ENCODE assay signal across 1 cellular context in the genomic region with DNA sequence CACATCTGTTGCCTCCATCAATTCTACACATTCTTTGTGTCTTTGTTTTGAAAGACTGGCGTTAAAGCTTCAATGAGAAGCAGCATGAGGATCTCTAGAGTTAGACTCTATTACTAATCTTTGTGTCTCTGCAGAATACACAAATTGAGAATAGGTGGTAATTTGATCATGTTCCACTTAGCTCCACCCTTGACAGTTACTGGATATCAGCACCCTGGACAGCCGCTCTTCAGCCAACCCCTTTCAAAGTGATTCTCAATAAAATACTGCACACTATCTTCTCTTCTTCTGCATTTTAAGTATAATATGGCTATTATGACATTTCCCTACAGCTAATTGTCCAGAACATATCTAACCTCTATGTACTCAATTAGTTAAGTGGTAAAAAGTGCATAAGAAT.
TF ChIP-seq lines count a peak whose summit lies in the region.

No MANE protein-coding gene starts in this region.

TF ChIP-seq in PFSK-1, 5 proteins besides CTCF, POLR2A, EP300 and RAD21 (continued from another document):
- TF ChIP-seq REST (IDR thresholded peaks at IDR 0.05; ENCODE audit: insufficient read depth in 1 of 2, low read depth in 2 of 2, low read length in 2 of 2) = peak; percentile 85 to 99
